22 cellular contexts compared by ENCODE assay signal in the genomic region with DNA sequence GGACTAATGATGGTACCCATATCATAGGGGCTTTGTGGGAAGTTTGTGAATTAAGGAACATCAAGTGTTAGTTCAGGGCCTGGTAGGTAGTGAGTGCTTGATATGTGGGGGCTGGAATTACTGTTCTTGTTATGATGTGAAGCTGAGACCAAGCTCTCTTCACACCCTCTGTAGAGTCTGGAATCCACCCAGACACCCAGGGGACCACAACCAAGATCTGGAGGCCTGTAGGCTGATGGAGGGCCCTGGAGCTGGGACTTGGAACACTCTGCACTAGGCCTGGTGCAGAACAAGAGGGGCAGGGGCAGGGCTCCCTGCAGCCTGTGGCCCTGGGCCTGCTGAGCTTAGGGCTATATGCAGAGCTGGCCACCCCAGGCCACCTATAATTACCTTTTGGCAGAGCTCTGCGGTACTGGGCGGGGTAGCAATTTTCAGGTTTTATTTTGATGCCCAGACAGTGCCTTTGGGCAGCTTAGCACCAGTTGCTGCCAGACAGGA. TPM values are rescaled to one million over a fixed set of nuclear protein-coding genes. Genes with fewer than 3 reads are reported as not detected.
DNase-seq lines count a peak whose midpoint lies in the region; ATAC-seq, FAIRE-seq and TF ChIP-seq lines count a peak whose summit lies in the region.
"Had no signal": no experiment of that assay in that cellular context is flagged by ENCODE, and none has a peak within 500 bp of the region (broad histone marks: within the 10 kb centered on the region; RNA-seq: fewer than 3 reads in every experiment).

No MANE protein-coding gene starts in this region.

- H4K20me1 ChIP-seq in astrocyte (ENCODE audit: insufficient read depth, low read length), result no peaks in the 10 kb centered on the region

- H3K27ac ChIP-seq in astrocyte (ENCODE audit: low read depth, low read length) (no peak overlapping the region), upper lobe of right lung (no peak overlapping the region)
- H3K27ac ChIP-seq: SJSA1 had no signal

- no peaks in the 10 kb centered on the region for H3K9me3 Mint-ChIP-seq in astrocyte (ENCODE audit: unreplicated experiment)
- H3K9me3 Mint-ChIP-seq in neural crest cell, result no peaks in the 10 kb centered on the region
- no peaks in the 10 kb centered on the region for H3K9me3 Mint-ChIP-seq in activated CD8-positive, alpha-beta memory T cell treated with anti-CD3 and anti-CD28 coated beads, Interleukin-2, amount 10 ng/mL, durations not matched to agents 7 days and 5 days (ENCODE audit: low read depth)
- H3K9me3 Mint-ChIP-seq: CD8-positive, alpha-beta T cell had no signal

- H3K36me3 ChIP-seq in astrocyte (ENCODE audit: insufficient read depth, low read length) (no peaks in the 10 kb centered on the region), upper lobe of right lung (no peaks in the 10 kb centered on the region)
- H3K36me3 ChIP-seq: BE2C, MG63, SJSA1 had no signal

- H3K4me1 ChIP-seq in astrocyte (ENCODE audit: insufficient read depth, low read length), result peaks cover 7% of the 10 kb centered on the region
- peaks cover 24% of the 10 kb centered on the region for H3K4me1 ChIP-seq in upper lobe of right lung
- H3K4me1 ChIP-seq: BE2C, SJSA1 had no signal

- H3K27ac Mint-ChIP-seq in astrocyte (ENCODE audit: unreplicated experiment) (no peak overlapping the region), neural crest cell (ENCODE audit: unreplicated experiment) (peak overlapping the region; percentile 71)
- H3K27ac Mint-ChIP-seq in activated CD8-positive, alpha-beta memory T cell treated with anti-CD3 and anti-CD28 coated beads, Interleukin-2, amount 10 ng/mL, durations not matched to agents 7 days and 5 days, result no peak overlapping the region
- H3K27ac Mint-ChIP-seq: CD8-positive, alpha-beta T cell had no signal

- intact Hi-C loops in upper lobe of right lung (cut with DNase I), result no loop called here

- no peak for FAIRE-seq in astrocyte (lab: Jason Lieb, UNC)
- FAIRE-seq: G401.6, GM18507 had no signal

- H3K27me3 Mint-ChIP-seq in astrocyte (ENCODE audit: low read depth, unreplicated experiment), result peaks cover 41% of the 10 kb centered on the region
- H3K27me3 Mint-ChIP-seq in neural crest cell (ENCODE audit: low read depth), result no peaks in the 10 kb centered on the region
- peaks cover 6% of the 10 kb centered on the region for H3K27me3 Mint-ChIP-seq in activated CD8-positive, alpha-beta memory T cell treated with anti-CD3 and anti-CD28 coated beads, Interleukin-2, amount 10 ng/mL, durations not matched to agents 7 days and 5 days

- DNase-seq in astrocyte (ENCODE audit: low read depth), result no peak
- no peak for DNase-seq in neural crest cell (ENCODE audit: low read depth, low spot score)
- peak; percentile 42 for DNase-seq in upper lobe of right lung
- DNase-seq in activated CD8-positive, alpha-beta memory T cell treated with anti-CD3 and anti-CD28 coated beads, Interleukin-2, amount 10 ng/mL, durations not matched to agents 7 days and 5 days, result no peak
- DNase-seq: BE2C; DND-41; GOT3; Karpas-422; MG63; NCI-H1092; NCI-H146; NCI-H2081; NCI-H524; NK-92 treated with Interleukin-12 subunit alpha and Interleukin-12 subunit beta, amount 100 ng/mL, for 24 hours; OCI-M1 had no signal

- H3K9ac ChIP-seq in astrocyte (ENCODE audit: low read length), result no peak overlapping the region

- no peaks in the 10 kb centered on the region for H3K79me2 ChIP-seq in astrocyte (ENCODE audit: insufficient read depth, low read length)

- no peak overlapping the region for H3K4me2 ChIP-seq in astrocyte (ENCODE audit: low read length)

- ATAC-seq in HG02610 (IDR thresholded peaks at IDR 0.05; ENCODE audit: unreplicated experiment), result peak; percentile 48
- ATAC-seq in upper lobe of right lung, result no peak
- ATAC-seq in HG03039 (IDR thresholded peaks at IDR 0.05; ENCODE audit: unreplicated experiment), result no peak
- ATAC-seq in GM19397 (IDR thresholded peaks at IDR 0.05; ENCODE audit: unreplicated experiment), result no peak
- ATAC-seq in activated CD8-positive, alpha-beta memory T cell treated with anti-CD3 and anti-CD28 coated beads, Interleukin-2, amount 10 ng/mL, durations not matched to agents 7 days and 5 days, result no peak
- ATAC-seq: CD8-positive, alpha-beta T cell had no signal

- no peaks in the 10 kb centered on the region for H3K9me3 ChIP-seq in astrocyte (ENCODE audit: insufficient read depth, low read depth, low read length)
- H3K9me3 ChIP-seq in upper lobe of right lung, result no peaks in the 10 kb centered on the region
- H3K9me3 ChIP-seq: BE2C, MG63, SJSA1 had no signal

- peak overlapping the region; percentile 9 for H3K4me3 Mint-ChIP-seq in astrocyte (ENCODE audit: unreplicated experiment)
- no peak overlapping the region for H3K4me3 Mint-ChIP-seq in neural crest cell
- no peak overlapping the region for H3K4me3 Mint-ChIP-seq in activated CD8-positive, alpha-beta memory T cell treated with anti-CD3 and anti-CD28 coated beads, Interleukin-2, amount 10 ng/mL, durations not matched to agents 7 days and 5 days
- H3K4me3 Mint-ChIP-seq: CD8-positive, alpha-beta T cell had no signal

- no peak overlapping the region for H2AFZ ChIP-seq in astrocyte (ENCODE audit: low read depth, low read length)

- CTCF ChIA-PET in activated CD8-positive, alpha-beta memory T cell treated with anti-CD3 and anti-CD28 coated beads, Interleukin-2, amount 10 ng/mL, durations not matched to agents 7 days and 5 days (lab: Charles Lee), result interaction anchor here (0.8 to 3.9 kb wide), 3 partner anchors 14 to 48 kb away, joined by 3 to 19 read pairs (median 6); no protein-coding TSS in a partner anchor

- H3K27me3 ChIP-seq in astrocyte (ENCODE audit: insufficient read depth, low read length), result no peaks in the 10 kb centered on the region
- H3K27me3 ChIP-seq in upper lobe of right lung, result no peaks in the 10 kb centered on the region
- H3K27me3 ChIP-seq: BE2C, MG63, SJSA1 had no signal

- H3K36me3 Mint-ChIP-seq in astrocyte (ENCODE audit: low read depth, unreplicated experiment) (peaks cover 2% of the 10 kb centered on the region), neural crest cell (ENCODE audit: low read depth) (no peaks in the 10 kb centered on the region)
- no peaks in the 10 kb centered on the region for H3K36me3 Mint-ChIP-seq in activated CD8-positive, alpha-beta memory T cell treated with anti-CD3 and anti-CD28 coated beads, Interleukin-2, amount 10 ng/mL, durations not matched to agents 7 days and 5 days
- H3K36me3 Mint-ChIP-seq: CD8-positive, alpha-beta T cell had no signal

- TF ChIP-seq CTCF in astrocyte (IDR thresholded peaks at IDR 0.05; ENCODE audit: insufficient read depth, low read depth, low read length) (no peak), neural crest cell (conservative IDR thresholded peaks at IDR 0.05) (no peak), upper lobe of right lung (IDR thresholded peaks at IDR 0.05) (no peak)

- H3K4me1 Mint-ChIP-seq in astrocyte (ENCODE audit: low read depth, unreplicated experiment), result peaks cover 1% of the 10 kb centered on the region
- no peaks in the 10 kb centered on the region for H3K4me1 Mint-ChIP-seq in neural crest cell
- no peaks in the 10 kb centered on the region for H3K4me1 Mint-ChIP-seq in activated CD8-positive, alpha-beta memory T cell treated with anti-CD3 and anti-CD28 coated beads, Interleukin-2, amount 10 ng/mL, durations not matched to agents 7 days and 5 days

- no peak overlapping the region for H3K4me3 ChIP-seq in astrocyte (ENCODE audit: insufficient read depth, low read depth, low read length)
- no peak overlapping the region for H3K4me3 ChIP-seq in upper lobe of right lung
- H3K4me3 ChIP-seq: MG63, SJSA1 had no signal

RNA-seq across cellular contexts. Expression of gene PRKCD, which starts 13.1 kb away (rescaled TPM):
- 25.4 and 28.8 TPM in 2 replicates for total RNA-seq in astrocyte
- total RNA-seq in neural crest cell, result 10.8 and 11.9 TPM in 2 replicates
- 78.4 TPM for total RNA-seq in upper lobe of right lung
- total RNA-seq in activated CD8-positive, alpha-beta memory T cell treated with anti-CD3 and anti-CD28 coated beads, Interleukin-2, amount 10 ng/mL, durations not matched to agents 7 days and 5 days, result 10 to 100 TPM; 17.2 to 18.7 TPM

RNA-seq across cellular contexts. Expression of gene RFT1, which starts 17.7 kb away (rescaled TPM):
- total RNA-seq in astrocyte (19.2 and 23.0 TPM in 2 replicates), neural crest cell (26.3 and 32.4 TPM in 2 replicates), upper lobe of right lung (20.6 TPM)
- total RNA-seq in activated CD8-positive, alpha-beta memory T cell treated with anti-CD3 and anti-CD28 coated beads, Interleukin-2, amount 10 ng/mL, durations not matched to agents 7 days and 5 days, result 10 to 100 TPM; 32.4 to 38.3 TPM
